In genomic region chr9:37383393-37383792, GRCh38 we compare ENCODE assay signal across 19 cellular contexts.
"Had no signal": no experiment of that assay in that cellular context is flagged by ENCODE, and none has a peak within 500 bp of the region (broad histone marks: within the 10 kb centered on the region; RNA-seq: fewer than 3 reads in every experiment).

No MANE protein-coding gene starts in this region.

- H3K9me3 ChIP-seq: esophagus squamous epithelium, heart right ventricle, mucosa of descending colon, right lobe of liver had no signal

- DNase-seq: activated CD4-positive, alpha-beta memory T cell treated with anti-CD3 and anti-CD28 coated beads for 36 hours; activated CD4-positive, alpha-beta T cell treated with anti-CD3 and anti-CD28 coated beads for 4 hours; activated naive CD4-positive, alpha-beta T cell; activated naive CD8-positive, alpha-beta T cell treated with anti-CD3 and anti-CD28 coated beads for 36 hours; amniotic stem cell; effector memory CD8-positive, alpha-beta T cell; esophagus squamous epithelium; heart right ventricle; mucosa of descending colon; naive thymus-derived CD4-positive, alpha-beta T cell; right lobe of liver; small intestine; stimulated activated CD4-positive, alpha-beta T cell treated with anti-CD3 and anti-CD28 coated beads, Interleukin-4, amount 100 ng/mL, for 24 hours had no signal

- H3K27me3 ChIP-seq: cardiac muscle cell, esophagus squamous epithelium, heart right ventricle, right lobe of liver had no signal

- ATAC-seq: activated T-helper 17 cell treated with anti-CD3 and anti-CD28 coated beads, Interleukin-2, amount 50 U/mL, for 72 hours; effector memory CD8-positive, alpha-beta T cell; heart right ventricle; mucosa of descending colon; naive thymus-derived CD4-positive, alpha-beta T cell; right lobe of liver; stimulated activated effector memory CD8-positive, alpha-beta T cell treated with anti-CD3 and anti-CD28 coated beads, Interleukin-12 subunit alpha, Interleukin-12 subunit beta, amount 100 ng/mL, for 72 hours had no signal

- H3K27ac Mint-ChIP-seq: activated CD4-positive, alpha-beta memory T cell treated with anti-CD3 and anti-CD28 coated beads for 36 hours; activated naive CD8-positive, alpha-beta T cell treated with anti-CD3 and anti-CD28 coated beads for 36 hours; activated T-helper 17 cell treated with anti-CD3 and anti-CD28 coated beads, Interleukin-2, amount 50 U/mL, for 72 hours; effector memory CD8-positive, alpha-beta T cell; naive thymus-derived CD4-positive, alpha-beta T cell; stimulated activated effector memory CD8-positive, alpha-beta T cell treated with anti-CD3 and anti-CD28 coated beads, Interleukin-12 subunit alpha, Interleukin-12 subunit beta, amount 100 ng/mL, for 72 hours; T-helper 2 cell treated with Interferon-gamma antibody and Interleukin-4, amounts not matched to agents 5 μg/mL and 100 μg/mL, for 36 hours had no signal

- H3K9ac ChIP-seq: parathyroid adenoma had no signal

- H3K4me1 ChIP-seq: esophagus squamous epithelium, heart right ventricle, parathyroid adenoma, right lobe of liver had no signal

- H3K9me3 Mint-ChIP-seq: activated CD4-positive, alpha-beta memory T cell treated with anti-CD3 and anti-CD28 coated beads for 36 hours; activated naive CD8-positive, alpha-beta T cell treated with anti-CD3 and anti-CD28 coated beads for 36 hours; activated T-helper 17 cell treated with anti-CD3 and anti-CD28 coated beads, Interleukin-2, amount 50 U/mL, for 72 hours; effector memory CD8-positive, alpha-beta T cell; stimulated activated effector memory CD8-positive, alpha-beta T cell treated with anti-CD3 and anti-CD28 coated beads, Interleukin-12 subunit alpha, Interleukin-12 subunit beta, amount 100 ng/mL, for 72 hours; T-helper 2 cell treated with Interferon-gamma antibody and Interleukin-4, amounts not matched to agents 5 μg/mL and 100 μg/mL, for 36 hours had no signal

- H3K27ac ChIP-seq: cardiac muscle cell, esophagus squamous epithelium, heart right ventricle, parathyroid adenoma, right lobe of liver had no signal

- H3K27me3 Mint-ChIP-seq: activated CD4-positive, alpha-beta memory T cell treated with anti-CD3 and anti-CD28 coated beads for 36 hours; activated naive CD8-positive, alpha-beta T cell treated with anti-CD3 and anti-CD28 coated beads for 36 hours; naive thymus-derived CD4-positive, alpha-beta T cell had no signal

- H3K4me3 ChIP-seq: cardiac muscle cell, esophagus squamous epithelium, heart right ventricle, mucosa of descending colon, right lobe of liver had no signal

- H3K4me3 Mint-ChIP-seq: activated CD4-positive, alpha-beta memory T cell treated with anti-CD3 and anti-CD28 coated beads for 36 hours; activated naive CD8-positive, alpha-beta T cell treated with anti-CD3 and anti-CD28 coated beads for 36 hours; activated T-helper 17 cell treated with anti-CD3 and anti-CD28 coated beads, Interleukin-2, amount 50 U/mL, for 72 hours; effector memory CD8-positive, alpha-beta T cell; naive thymus-derived CD4-positive, alpha-beta T cell; stimulated activated effector memory CD8-positive, alpha-beta T cell treated with anti-CD3 and anti-CD28 coated beads, Interleukin-12 subunit alpha, Interleukin-12 subunit beta, amount 100 ng/mL, for 72 hours; T-helper 2 cell treated with Interferon-gamma antibody and Interleukin-4, amounts not matched to agents 5 μg/mL and 100 μg/mL, for 36 hours had no signal

- H3K36me3 Mint-ChIP-seq: activated CD4-positive, alpha-beta memory T cell treated with anti-CD3 and anti-CD28 coated beads for 36 hours; memory B cell; stimulated activated effector memory CD8-positive, alpha-beta T cell treated with anti-CD3 and anti-CD28 coated beads, Interleukin-12 subunit alpha, Interleukin-12 subunit beta, amount 100 ng/mL, for 72 hours had no signal

- H3K4me1 Mint-ChIP-seq: activated naive CD8-positive, alpha-beta T cell treated with anti-CD3 and anti-CD28 coated beads for 36 hours; activated T-helper 17 cell treated with anti-CD3 and anti-CD28 coated beads, Interleukin-2, amount 50 U/mL, for 72 hours had no signal

- H3K36me3 ChIP-seq: cardiac muscle cell, esophagus squamous epithelium, heart right ventricle, right lobe of liver had no signal
